Comparison of ENCODE assay signal across 7 cellular contexts in genomic region chr1:2296211-2296610, GRCh38.
DNase-seq lines count a peak whose midpoint lies in the region; TF ChIP-seq lines count a peak whose summit lies in the region.
"Not testable (repeated sequence)": the region's sequence is repeated elsewhere in the genome, so short reads cannot be mapped to it uniquely, and the experiment has no call there.

No MANE protein-coding gene starts in this region.

- CTCF ChIA-PET in CD4-positive, alpha-beta memory T cell (lab: Charles Lee; ENCODE audit: partially characterized antibody) = interaction anchor here (0.6 kb wide), 1 partner anchor 35 kb away, joined by 3 read pairs; no protein-coding TSS in a partner anchor
- CTCF ChIA-PET in RWPE1 (lab: Yijun Ruan, JAX); activated CD4-positive, alpha-beta memory T cell treated with anti-CD3 and anti-CD28 coated beads for 36 hours (lab: Charles Lee); activated naive CD4-positive, alpha-beta T cell treated with anti-CD3 and anti-CD28 coated beads, Interleukin-2, amount 10 ng/mL, durations not matched to agents 7 days and 5 days (lab: Charles Lee): not testable (repeated sequence)

- peaks cover 30 to 100% (median 73%) of the 10 kb centered on the region in 4 donors for H3K4me1 Mint-ChIP-seq in CD4-positive, alpha-beta memory T cell
- peaks cover 85% of the 10 kb centered on the region for H3K4me1 Mint-ChIP-seq in activated CD4-positive, alpha-beta memory T cell treated with anti-CD3 and anti-CD28 coated beads for 36 hours (ENCODE audit: low read depth)
- H3K4me1 Mint-ChIP-seq in activated naive CD4-positive, alpha-beta T cell treated with anti-CD3 and anti-CD28 coated beads, Interleukin-2, amount 10 ng/mL, durations not matched to agents 7 days and 5 days = peaks cover 94% of the 10 kb centered on the region
- peaks cover 25% of the 10 kb centered on the region for H3K4me1 Mint-ChIP-seq in glutamatergic neuron (ENCODE audit: low read depth, unreplicated experiment)

- H3K9me3 ChIP-seq in CD4-positive, alpha-beta memory T cell (ENCODE audit: control insufficient read depth in 1 of 2, low read length in 2 of 2); osteoblast (ENCODE audit: low read depth, low read length): not testable (repeated sequence)

- peak overlapping the region in 6 of 8 donors; percentile 36 to 64 (median 53) for H3K4me3 Mint-ChIP-seq in CD4-positive, alpha-beta memory T cell
- H3K4me3 Mint-ChIP-seq in activated CD4-positive, alpha-beta memory T cell treated with anti-CD3 and anti-CD28 coated beads for 36 hours; activated naive CD4-positive, alpha-beta T cell treated with anti-CD3 and anti-CD28 coated beads, Interleukin-2, amount 10 ng/mL, durations not matched to agents 7 days and 5 days; glutamatergic neuron (ENCODE audit: unreplicated experiment): not testable (repeated sequence)

- peaks cover 99% of the 10 kb centered on the region for H3K4me1 ChIP-seq in CD4-positive, alpha-beta memory T cell (ENCODE audit: insufficient read depth, low read length)
- H3K4me1 ChIP-seq in osteoblast (ENCODE audit: insufficient read depth, low read length) = peaks cover 44% of the 10 kb centered on the region

- TF ChIP-seq CTCF in RWPE1 (conservative IDR thresholded peaks at IDR 0.05; ENCODE audit: low read depth); choroid plexus epithelial cell (conservative IDR thresholded peaks at IDR 0.05; ENCODE audit: low read depth, low read length); glutamatergic neuron (IDR thresholded peaks at IDR 0.05; ENCODE audit: partially characterized antibody, unreplicated experiment); osteoblast (IDR thresholded peaks at IDR 0.05; ENCODE audit: extremely low read depth, low read depth, low read length): not testable (repeated sequence)

- DNase-seq in CD4-positive, alpha-beta memory T cell = peak in 1 of 5 donors; percentile 26
- DNase-seq in RWPE1 (ENCODE audit: low spot score); glutamatergic neuron; osteoblast (ENCODE audit: insufficient read length, low spot score, missing footprints): not testable (repeated sequence)
- peak; percentile 52 for DNase-seq in activated CD4-positive, alpha-beta memory T cell treated with anti-CD3 and anti-CD28 coated beads for 36 hours
- DNase-seq in activated naive CD4-positive, alpha-beta T cell treated with anti-CD3 and anti-CD28 coated beads, Interleukin-2, amount 10 ng/mL, durations not matched to agents 7 days and 5 days = peak; percentile 46
- peak; percentile 61 for DNase-seq in choroid plexus epithelial cell (ENCODE audit: low read depth)

- not testable (repeated sequence) for H3K27me3 Mint-ChIP-seq in CD4-positive, alpha-beta memory T cell; activated CD4-positive, alpha-beta memory T cell treated with anti-CD3 and anti-CD28 coated beads for 36 hours; activated naive CD4-positive, alpha-beta T cell treated with anti-CD3 and anti-CD28 coated beads, Interleukin-2, amount 10 ng/mL, durations not matched to agents 7 days and 5 days
- H3K27me3 Mint-ChIP-seq in glutamatergic neuron (ENCODE audit: unreplicated experiment) = peaks cover 24% of the 10 kb centered on the region

- H3K9me3 Mint-ChIP-seq in CD4-positive, alpha-beta memory T cell; activated CD4-positive, alpha-beta memory T cell treated with anti-CD3 and anti-CD28 coated beads for 36 hours; activated naive CD4-positive, alpha-beta T cell treated with anti-CD3 and anti-CD28 coated beads, Interleukin-2, amount 10 ng/mL, durations not matched to agents 7 days and 5 days: not testable (repeated sequence)
- peaks cover 23% of the 10 kb centered on the region for H3K9me3 Mint-ChIP-seq in glutamatergic neuron (ENCODE audit: unreplicated experiment)

- H3K79me2 ChIP-seq in osteoblast (ENCODE audit: insufficient read depth, low read length) = peaks cover 98% of the 10 kb centered on the region

- H2AFZ ChIP-seq in osteoblast (ENCODE audit: low read length) = not testable (repeated sequence)

- peaks cover 86% of the 10 kb centered on the region for H4K20me1 ChIP-seq in osteoblast (ENCODE audit: insufficient read depth, low read length)

- not testable (repeated sequence) for H3K36me3 ChIP-seq in CD4-positive, alpha-beta memory T cell (ENCODE audit: insufficient read depth, low read length)
- peaks cover 19% of the 10 kb centered on the region for H3K36me3 ChIP-seq in osteoblast (ENCODE audit: insufficient read depth, low read length)

- H3K36me3 Mint-ChIP-seq in CD4-positive, alpha-beta memory T cell = peaks cover 0 to 23% of the 10 kb centered on the region in 2 donors
- not testable (repeated sequence) for H3K36me3 Mint-ChIP-seq in activated CD4-positive, alpha-beta memory T cell treated with anti-CD3 and anti-CD28 coated beads for 36 hours; glutamatergic neuron (ENCODE audit: unreplicated experiment)
- peaks cover 22% of the 10 kb centered on the region for H3K36me3 Mint-ChIP-seq in activated naive CD4-positive, alpha-beta T cell treated with anti-CD3 and anti-CD28 coated beads, Interleukin-2, amount 10 ng/mL, durations not matched to agents 7 days and 5 days

- H3K27ac ChIP-seq in CD4-positive, alpha-beta memory T cell (ENCODE audit: low read depth, low read length) = not testable (repeated sequence)
- H3K27ac ChIP-seq in RWPE1 (peak overlapping the region; percentile 97), osteoblast (ENCODE audit: low read depth, low read length) (peak overlapping the region; percentile 58)

- peak overlapping the region; percentile 86 to 99 (median 93) for H3K27ac Mint-ChIP-seq in CD4-positive, alpha-beta memory T cell
- peak overlapping the region; percentile 76 for H3K27ac Mint-ChIP-seq in activated CD4-positive, alpha-beta memory T cell treated with anti-CD3 and anti-CD28 coated beads for 36 hours
- peak overlapping the region; percentile 82 for H3K27ac Mint-ChIP-seq in activated naive CD4-positive, alpha-beta T cell treated with anti-CD3 and anti-CD28 coated beads, Interleukin-2, amount 10 ng/mL, durations not matched to agents 7 days and 5 days
- H3K27ac Mint-ChIP-seq in glutamatergic neuron (ENCODE audit: unreplicated experiment) = peak overlapping the region; percentile 54

- H3K4me2 ChIP-seq in osteoblast (ENCODE audit: insufficient read depth, low read length) = not testable (repeated sequence)

- not testable (repeated sequence) for H3K4me3 ChIP-seq in CD4-positive, alpha-beta memory T cell (ENCODE audit: low read length in 2 of 2); choroid plexus epithelial cell (ENCODE audit: low read depth, low read length); osteoblast (ENCODE audit: insufficient read depth, low read length)

- POLR2A ChIA-PET in CD4-positive, alpha-beta memory T cell (lab: Charles Lee; ENCODE audit: partially characterized antibody); RWPE1 (lab: Yijun Ruan, JAX; ENCODE audit: low non-redundant PET); activated CD4-positive, alpha-beta memory T cell treated with anti-CD3 and anti-CD28 coated beads for 36 hours (lab: Charles Lee): not testable (repeated sequence)

- intact Hi-C loops in CD4-positive, alpha-beta memory T cell (cut with micrococcal nuclease) = not testable (repeated sequence)
- intact Hi-C loops in activated CD4-positive, alpha-beta memory T cell treated with anti-CD3 and anti-CD28 coated beads for 36 hours (cut with micrococcal nuclease) = loop anchor here (10.0 kb wide), 1 partner anchor 381 kb away; the partner anchor contains the start of genes CALML6 and TMEM52

- H3K27me3 ChIP-seq in CD4-positive, alpha-beta memory T cell (ENCODE audit: insufficient read depth, low read length); osteoblast (ENCODE audit: insufficient read depth, low read length): not testable (repeated sequence)
